ENCODE assay signal across 30 cellular contexts in the genomic region with DNA sequence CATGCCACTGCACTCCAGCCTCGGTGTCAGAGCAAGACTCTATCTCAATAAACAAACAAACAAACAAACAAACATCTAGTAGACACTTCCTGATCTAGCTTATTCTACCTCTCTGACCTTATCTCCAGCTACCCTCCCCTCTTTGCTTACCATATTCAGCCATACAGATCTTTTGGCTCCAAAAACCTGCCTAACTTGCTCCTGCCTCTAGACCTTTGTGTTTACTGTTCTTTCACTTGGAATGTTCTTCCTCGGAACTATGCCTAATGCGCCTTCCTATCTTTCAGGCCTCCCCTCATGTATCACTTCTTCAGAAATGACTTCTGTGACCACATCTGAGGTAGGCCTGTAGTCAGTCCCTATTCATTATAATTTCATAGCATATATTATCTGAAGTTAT. TPM values are rescaled to one million over a fixed set of nuclear protein-coding genes. Genes with fewer than 3 reads are reported as not detected.
"Had no signal": no experiment of that assay in that cellular context is flagged by ENCODE, and none has a peak within 500 bp of the region (broad histone marks: within the 10 kb centered on the region; RNA-seq: fewer than 3 reads in every experiment).

No MANE protein-coding gene starts in this region.

- H3K36me3 ChIP-seq: adrenal gland, breast epithelium had no signal

- H3K9me3 ChIP-seq: adrenal gland, breast epithelium had no signal

- ATAC-seq: activated CD4-positive, CD25-positive, alpha-beta regulatory T cell treated with anti-CD3 and anti-CD28 coated beads, Interleukin-2, amount 50 U/mL, for 24 hours; activated CD8-positive, alpha-beta T cell treated with anti-CD3 and anti-CD28 coated beads for 36 hours; activated T-cell treated with anti-CD3 and anti-CD28 coated beads, Interleukin-2, amount 50 U/mL, for 72 hours; Panc1; Right ventricle myocardium inferior; T-cell had no signal

- DNase-seq: activated CD4-positive, alpha-beta T cell treated with anti-CD3 and anti-CD28 coated beads for 4 hours; activated CD8-positive, alpha-beta memory T cell treated with anti-CD3 and anti-CD28 coated beads, Interleukin-2, amount 50 U/mL, for 4 hours; activated CD8-positive, alpha-beta T cell treated with anti-CD3 and anti-CD28 coated beads for 36 hours; activated gamma-delta T cell treated with Interleukin-2 at 50 U/mL for 16 hours; activated naive CD4-positive, alpha-beta T cell treated with anti-CD3 and anti-CD28 coated beads, Interleukin-2, amount 10 ng/mL, durations not matched to agents 7 days and 5 days; activated naive CD8-positive, alpha-beta T cell treated with anti-CD3 and anti-CD28 coated beads, Interleukin-2, amount 10 ng/mL, durations not matched to agents 7 days and 5 days; activated T-cell treated with anti-CD3 and anti-CD28 coated beads, Interleukin-2, amount 50 U/mL, for 72 hours; adrenal gland; anterior cingulate cortex; caudate nucleus; Karpas-422; NCI-H1092 treated with DMSO at 0.1 percent for 48 hours; NCI-H1417 treated with DMSO at 0.1 percent for 48 hours; NCI-H1694; NCI-H2029; NCI-H2107; NCI-H2171 treated with DMSO at 0.1 percent for 48 hours; NCI-H226; NCI-H526; NCI-H82; RPMI8226; T-cell; T-helper 2 cell; T1000 had no signal

- H3K4me1 ChIP-seq: adrenal gland, breast epithelium had no signal

- H3K4me3 ChIP-seq: adrenal gland, breast epithelium, SK-N-MC had no signal

- H3K27ac ChIP-seq: adrenal gland, breast epithelium, SK-N-MC had no signal

- H3K27me3 ChIP-seq: breast epithelium had no signal

RNA-seq across cellular contexts. Expression of a gene that starts 20.3 kb away (rescaled TPM):
- total RNA-seq: breast epithelium, OCI-LY7, Right ventricle myocardium inferior had no signal
